ENCODE assay signal across 18 cellular contexts in genomic region chr11:65003282-65003681, GRCh38. TPM values are rescaled to one million over a fixed set of nuclear protein-coding genes. Genes with fewer than 3 reads are reported as not detected.
DNase-seq lines count a peak whose midpoint lies in the region; ATAC-seq and TF ChIP-seq lines count a peak whose summit lies in the region.
"Had no signal": no experiment of that assay in that cellular context is flagged by ENCODE, and none has a peak within 500 bp of the region (broad histone marks: within the 10 kb centered on the region; RNA-seq: fewer than 3 reads in every experiment).

No MANE protein-coding gene starts in this region.

- no peak overlapping the region for H3K4ac ChIP-seq in mesendoderm (ENCODE audit: low read depth, low read length)

- peak; percentile 57 for DNase-seq in GM03348 (ENCODE audit: low spot score)
- peak; percentile 20 for DNase-seq in dermis blood vessel endothelial cell
- DNase-seq in mesendoderm, result peak; percentile 40
- DNase-seq in NCI-H510A (lab: John Stamatoyannopoulos, UW), result no peak
- no peak for DNase-seq in DMS79 (lab: John Stamatoyannopoulos, UW)
- no peak for DNase-seq in GM19240 (ENCODE audit: insufficient read length, low spot score)
- DNase-seq: activated CD8-positive, alpha-beta T cell treated with anti-CD3 and anti-CD28 coated beads, Interleukin-2, amount 10 ng/mL, durations not matched to agents 7 days and 5 days; body of pancreas; C1 segment of cervical spinal cord; DMS79 treated with DMSO at 0.1 percent for 48 hours; effector memory CD8-positive, alpha-beta T cell; NCI-H82; stimulated activated CD4-positive, alpha-beta T cell treated with anti-CD3 and anti-CD28 coated beads, Interleukin-15, amount 100 ng/mL, for 24 hours had no signal

- ATAC-seq in GM21723 (IDR thresholded peaks at IDR 0.05; ENCODE audit: unreplicated experiment), result no peak
- ATAC-seq: activated CD8-positive, alpha-beta T cell treated with anti-CD3 and anti-CD28 coated beads, Interleukin-2, amount 10 ng/mL, durations not matched to agents 7 days and 5 days; body of pancreas; effector memory CD8-positive, alpha-beta T cell had no signal

- H3K4me3 ChIP-seq in mesendoderm (ENCODE audit: low read length), result no peak overlapping the region
- H3K4me3 ChIP-seq: body of pancreas had no signal

- H4K8ac ChIP-seq in mesendoderm (ENCODE audit: low read depth, low read length), result no peak overlapping the region

- H2BK5ac ChIP-seq in mesendoderm (ENCODE audit: low read length), result no peak overlapping the region

- no peaks in the 10 kb centered on the region for H3K36me3 ChIP-seq in mesendoderm (ENCODE audit: control insufficient read depth, insufficient read depth, low read length)

- WGBS in mesendoderm (ENCODE audit: extremely low coverage, insufficient coverage, low lambda C conversion rate), result no CpG with 5 or more reads among the region's 7 CpGs

- H3K56ac ChIP-seq in mesendoderm (ENCODE audit: low read length), result no peak overlapping the region

- H3K27me3 ChIP-seq in mesendoderm (ENCODE audit: insufficient read depth, low read length, poor library complexity), result no peaks in the 10 kb centered on the region
- H3K27me3 ChIP-seq: body of pancreas had no signal

- no peak overlapping the region for H3K27ac ChIP-seq in mesendoderm (ENCODE audit: low read depth, low read length)
- H3K27ac ChIP-seq: body of pancreas had no signal

- H2BK15ac ChIP-seq in mesendoderm (replicated peaks; ENCODE audit: low read depth), result no peak overlapping the region

- no peak overlapping the region for H3K4me2 ChIP-seq in mesendoderm (ENCODE audit: low read length)

- no peak overlapping the region for H2BK120ac ChIP-seq in mesendoderm (ENCODE audit: low read depth, low read length)

- no peak overlapping the region for H3K23ac ChIP-seq in mesendoderm (ENCODE audit: low read length)

- H3K4me1 ChIP-seq in mesendoderm (ENCODE audit: control insufficient read depth, low read depth, low read length), result no peaks in the 10 kb centered on the region

- H4K5ac ChIP-seq in mesendoderm (ENCODE audit: low read length), result no peak overlapping the region

- no peak overlapping the region for H2AK5ac ChIP-seq in mesendoderm (ENCODE audit: low read length)

- no peak overlapping the region for H3K18ac ChIP-seq in mesendoderm (ENCODE audit: low read length)

- no peaks in the 10 kb centered on the region for H3K79me1 ChIP-seq in mesendoderm (ENCODE audit: low read length)

- H3K9ac ChIP-seq in mesendoderm (ENCODE audit: low read length), result no peak overlapping the region

- H3K79me2 ChIP-seq in mesendoderm (ENCODE audit: control insufficient read depth, insufficient read depth, low read length), result no peaks in the 10 kb centered on the region

TF ChIP-seq in PFSK-1, 5 proteins besides CTCF, POLR2A, EP300 and RAD21:
- TF ChIP-seq TAF1 (IDR thresholded peaks at IDR 0.05; ENCODE audit: borderline replicate concordance, insufficient read depth, low read length), result no peak
- TF ChIP-seq, protein P1, sequence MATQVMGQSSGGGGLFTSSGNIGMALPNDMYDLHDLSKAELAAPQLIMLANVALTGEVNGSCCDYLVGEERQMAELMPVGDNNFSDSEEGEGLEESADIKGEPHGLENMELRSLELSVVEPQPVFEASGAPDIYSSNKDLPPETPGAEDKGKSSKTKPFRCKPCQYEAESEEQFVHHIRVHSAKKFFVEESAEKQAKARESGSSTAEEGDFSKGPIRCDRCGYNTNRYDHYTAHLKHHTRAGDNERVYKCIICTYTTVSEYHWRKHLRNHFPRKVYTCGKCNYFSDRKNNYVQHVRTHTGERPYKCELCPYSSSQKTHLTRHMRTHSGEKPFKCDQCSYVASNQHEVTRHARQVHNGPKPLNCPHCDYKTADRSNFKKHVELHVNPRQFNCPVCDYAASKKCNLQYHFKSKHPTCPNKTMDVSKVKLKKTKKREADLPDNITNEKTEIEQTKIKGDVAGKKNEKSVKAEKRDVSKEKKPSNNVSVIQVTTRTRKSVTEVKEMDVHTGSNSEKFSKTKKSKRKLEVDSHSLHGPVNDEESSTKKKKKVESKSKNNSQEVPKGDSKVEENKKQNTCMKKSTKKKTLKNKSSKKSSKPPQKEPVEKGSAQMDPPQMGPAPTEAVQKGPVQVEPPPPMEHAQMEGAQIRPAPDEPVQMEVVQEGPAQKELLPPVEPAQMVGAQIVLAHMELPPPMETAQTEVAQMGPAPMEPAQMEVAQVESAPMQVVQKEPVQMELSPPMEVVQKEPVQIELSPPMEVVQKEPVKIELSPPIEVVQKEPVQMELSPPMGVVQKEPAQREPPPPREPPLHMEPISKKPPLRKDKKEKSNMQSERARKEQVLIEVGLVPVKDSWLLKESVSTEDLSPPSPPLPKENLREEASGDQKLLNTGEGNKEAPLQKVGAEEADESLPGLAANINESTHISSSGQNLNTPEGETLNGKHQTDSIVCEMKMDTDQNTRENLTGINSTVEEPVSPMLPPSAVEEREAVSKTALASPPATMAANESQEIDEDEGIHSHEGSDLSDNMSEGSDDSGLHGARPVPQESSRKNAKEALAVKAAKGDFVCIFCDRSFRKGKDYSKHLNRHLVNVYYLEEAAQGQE (IDR thresholded peaks at IDR 0.05; ENCODE audit: insufficient read depth in 1 of 2, low read depth in 2 of 2, low read length in 2 of 2), result peak; percentile 87 to 94
- TF ChIP-seq POLR2AphosphoS5 (IDR thresholded peaks at IDR 0.05; ENCODE audit: low read depth, low read length), result no peak

RNA-seq across cellular contexts. Expression of gene BATF2, which starts 6.5 kb away (rescaled TPM):
- polyA plus RNA-seq in PFSK-1 (2012; ENCODE audit: insufficient read length, low read depth), result 3.9 TPM
- total RNA-seq in dermis blood vessel endothelial cell, result 0.34 and 1.1 TPM in 2 replicates
- polyA plus RNA-seq in mesendoderm (2013, experiment 1 of 2), result 0.72 TPM
- polyA plus RNA-seq in mesendoderm (2013, experiment 2 of 2), result 0.69 TPM

RNA-seq across cellular contexts. Expression of gene ARL2, which starts 10.7 kb away (rescaled TPM):
- polyA plus RNA-seq in PFSK-1 (2012; ENCODE audit: insufficient read length, low read depth), result 319 TPM
- total RNA-seq in dermis blood vessel endothelial cell, result 144 and 145 TPM in 2 replicates
- polyA plus RNA-seq in mesendoderm (2013, experiment 1 of 2), result 130 TPM
- 132 TPM for polyA plus RNA-seq in mesendoderm (2013, experiment 2 of 2)

RNA-seq across cellular contexts. Expression of gene SNX15, which starts 24.0 kb away (rescaled TPM):
- polyA plus RNA-seq in PFSK-1 (2012; ENCODE audit: insufficient read length, low read depth), result 57.4 TPM
- total RNA-seq in dermis blood vessel endothelial cell, result 13.1 and 16.5 TPM in 2 replicates
- polyA plus RNA-seq in mesendoderm (2013, experiment 1 of 2), result 10.2 TPM
- 10.9 TPM for polyA plus RNA-seq in mesendoderm (2013, experiment 2 of 2)

RNA-seq across cellular contexts. Expression of gene MAJIN, which starts 31.4 kb away (rescaled TPM):
- polyA plus RNA-seq in PFSK-1 (2012; ENCODE audit: insufficient read length, low read depth), result not detected
- 0.17 TPM in 1 of 2 replicates, not detected in the other for total RNA-seq in dermis blood vessel endothelial cell
- not detected for polyA plus RNA-seq in mesendoderm (2013, experiment 1 of 2)
- polyA plus RNA-seq in mesendoderm (2013, experiment 2 of 2), result not detected
- total RNA-seq: activated CD8-positive, alpha-beta T cell treated with anti-CD3 and anti-CD28 coated beads, Interleukin-2, amount 10 ng/mL, durations not matched to agents 7 days and 5 days; activated T-helper 2 cell treated with anti-CD3 and anti-CD28 coated beads, Interferon-gamma antibody, Interleukin-2, Interleukin-4, amounts not matched to agents 10 μg/mL and 5 μg/mL and 100 μg/mL, durations not matched to agents 14 hours and 24 hours and 36 hours; glomerular endothelial cell; posterior vena cava had no signal

RNA-seq across cellular contexts. Expression of gene SAC3D1, which starts 37.7 kb away (rescaled TPM):
- 70.3 TPM for polyA plus RNA-seq in PFSK-1 (2012; ENCODE audit: insufficient read length, low read depth)
- 12.4 and 16.0 TPM in 2 replicates for total RNA-seq in dermis blood vessel endothelial cell
- polyA plus RNA-seq in mesendoderm (2013, experiment 1 of 2), result 12.1 TPM
- polyA plus RNA-seq in mesendoderm (2013, experiment 2 of 2), result 11.8 TPM

Comparison
In these comparisons a context has a peak if more than half of its experiments do, and no peak if none do; other contexts are left out.
1. DNase-seq: peak in GM03348 (single experiment), dermis blood vessel endothelial cell (single experiment) and mesendoderm (single experiment); none in NCI-H510A (single experiment), DMS79 (single experiment) and GM19240 (single experiment).